ENCODE assay signal across 22 cellular contexts in genomic region chr11:100882957-100883356, GRCh38.
"Had no signal": no experiment of that assay in that cellular context is flagged by ENCODE, and none has a peak within 500 bp of the region (broad histone marks: within the 10 kb centered on the region; RNA-seq: fewer than 3 reads in every experiment).

No MANE protein-coding gene starts in this region.

- H3K27ac ChIP-seq: coronary artery, dorsolateral prefrontal cortex, esophagus muscularis mucosa, foreskin keratinocyte, gastroesophageal sphincter, heart left ventricle, hepatocyte, left lung, lower lobe of right lung had no signal

- H3K4me1 Mint-ChIP-seq: immature natural killer cell, mesothelial cell of epicardium had no signal

- H3K4me1 ChIP-seq: esophagus muscularis mucosa, foreskin keratinocyte, gastroesophageal sphincter, left lung, lower lobe of right lung had no signal

- ATAC-seq: gastroesophageal sphincter, heart left ventricle, left colon, left lung, left ventricle myocardium superior, lower lobe of right lung, mucosa of descending colon had no signal

- H3K4me3 ChIP-seq: coronary artery, dorsolateral prefrontal cortex, esophagus muscularis mucosa, gastroesophageal sphincter, heart left ventricle, hepatocyte, left lung, lower lobe of right lung, mucosa of descending colon had no signal

- DNase-seq: dermis blood vessel endothelial cell; dorsolateral prefrontal cortex; effector CD4-positive, alpha-beta T cell; effector memory CD4-positive, alpha-beta T cell; foreskin keratinocyte; heart left ventricle; hypothalamus; immature natural killer cell; islet precursor cell; kidney; kidney glomerular epithelial cell; left colon; left lung; left ventricle myocardium superior; lower lobe of right lung; mesenchymal stem cell; mucosa of descending colon had no signal

- H3K27me3 ChIP-seq: dorsolateral prefrontal cortex, esophagus muscularis mucosa, foreskin keratinocyte, gastroesophageal sphincter, heart left ventricle, hepatocyte, left lung had no signal

- H3K36me3 ChIP-seq: esophagus muscularis mucosa, gastroesophageal sphincter, heart left ventricle, left lung, lower lobe of right lung had no signal

- H3K9me3 ChIP-seq: esophagus muscularis mucosa, gastroesophageal sphincter, left lung, lower lobe of right lung, mucosa of descending colon had no signal

- H3K27ac Mint-ChIP-seq: immature natural killer cell, mesothelial cell of epicardium had no signal

- H3K4me3 Mint-ChIP-seq: immature natural killer cell, mesothelial cell of epicardium had no signal
